8 cellular contexts compared by ENCODE assay signal in the genomic region with DNA sequence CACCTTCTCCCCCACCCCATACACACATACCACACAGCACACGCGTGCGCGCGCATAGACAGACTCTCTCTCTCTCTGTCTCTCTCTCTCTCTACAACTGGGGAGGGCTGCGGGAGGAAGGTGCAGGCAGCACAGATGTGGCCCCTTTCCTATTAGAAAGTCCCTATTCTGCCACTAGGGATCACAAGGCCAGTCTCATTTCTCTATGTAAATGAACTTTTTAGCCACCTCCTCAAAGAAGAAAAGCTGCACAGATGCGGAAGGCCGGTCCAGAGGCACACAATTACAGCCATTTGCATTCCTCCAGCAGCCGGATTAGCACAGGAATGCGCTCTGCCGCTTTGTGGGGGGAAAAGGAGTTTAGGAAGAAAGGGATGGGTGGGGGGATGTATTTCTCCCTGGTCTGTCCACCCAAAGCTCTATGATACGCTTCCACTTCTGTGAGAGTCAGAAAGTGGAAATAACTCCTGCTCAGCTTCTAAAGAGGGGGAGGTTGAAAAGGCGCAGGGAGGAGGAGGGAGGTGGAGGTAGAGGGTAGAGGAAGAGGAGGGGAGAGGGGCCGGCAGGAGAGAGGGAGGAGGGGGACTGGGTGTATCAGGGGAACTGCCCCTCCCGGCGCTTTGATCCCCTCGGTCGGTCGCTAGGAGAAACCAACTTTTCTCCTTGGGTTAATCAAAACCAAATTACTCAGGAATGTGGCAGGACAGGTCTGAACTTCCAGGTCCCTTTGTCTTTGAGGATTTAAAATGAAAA. TPM values are rescaled to one million over a fixed set of nuclear protein-coding genes. Genes with fewer than 3 reads are reported as not detected.
DNase-seq lines count a peak whose midpoint lies in the region; ATAC-seq and TF ChIP-seq lines count a peak whose summit lies in the region.

No MANE protein-coding gene starts in this region.

- ATAC-seq in GM21423 (IDR thresholded peaks at IDR 0.05; ENCODE audit: unreplicated experiment) (peak; percentile 72), HG03575 (IDR thresholded peaks at IDR 0.05; ENCODE audit: extremely low read depth, insufficient number of reproducible peaks, low FRiP score, unreplicated experiment) (peak; percentile 61), mucosa of descending colon (peak; percentile 30)

- H3K9me3 ChIP-seq in mucosa of descending colon = no peaks in the 10 kb centered on the region

- H3K27ac ChIP-seq in caudate nucleus (ENCODE audit: low read depth, low read length) = no peak overlapping the region

- TF ChIP-seq CTCF in GM12873 (IDR thresholded peaks at IDR 0.05; ENCODE audit: insufficient read depth, low read depth, low read length, missing control alignments) (peak; percentile 41), mucosa of descending colon (IDR thresholded peaks at IDR 0.05) (no peak)

- H3K36me3 ChIP-seq in mucosa of descending colon (ENCODE audit: low read depth) = no peaks in the 10 kb centered on the region

- no peak overlapping the region for H3K4me3 ChIP-seq in mucosa of descending colon

- in situ Hi-C loops in ACHN (cut with HindIII; ENCODE audit: low pct_ligation_motif_present, low pct_unique_long_range_greater_than_20kb, low sequenced_read_pairs) = no loop called here

- DNase-seq in mucosa of descending colon = no peak
- DNase-seq in posterior vena cava (ENCODE audit: low spot score) = no peak
- DNase-seq in ACHN = no peak
- DNase-seq in caudate nucleus (lab: John Stamatoyannopoulos, UW) = no peak
- no peak for DNase-seq in nucleus accumbens (lab: John Stamatoyannopoulos, UW)

- peaks cover 4% of the 10 kb centered on the region for H3K4me1 ChIP-seq in mucosa of descending colon (ENCODE audit: low read depth)

- intact Hi-C loops in mucosa of descending colon (cut with DNase I, micrococcal nuclease) (no loop called here), posterior vena cava (cut with DNase I) (no loop called here)

RNA-seq across cellular contexts. Expression of a gene that starts 11.7 kb away (rescaled TPM):
- 10 to 100 TPM; 13.8 to 36.0 (median 15.5) TPM for total RNA-seq in mucosa of descending colon
- 10 to 100 TPM; 40.8 to 43.7 TPM for total RNA-seq in posterior vena cava
